19 cellular contexts compared by ENCODE assay signal in genomic region chr20:10337291-10337690, GRCh38.
DNase-seq lines count a peak whose midpoint lies in the region; ATAC-seq and TF ChIP-seq lines count a peak whose summit lies in the region.
"Had no signal": no experiment of that assay in that cellular context is flagged by ENCODE, and none has a peak within 500 bp of the region (broad histone marks: within the 10 kb centered on the region; RNA-seq: fewer than 3 reads in every experiment).

No MANE protein-coding gene starts in this region.

- DNase-seq in AG10803 (ENCODE audit: low read depth): peak; percentile 51
- peak; percentile 52 for DNase-seq in LHCN-M2 (ENCODE audit: low read depth)
- DNase-seq in OCI-M1 (lab: John Stamatoyannopoulos, UW): peak; percentile 39
- peak; percentile 65 for DNase-seq in fibroblast of gingiva (ENCODE audit: low read depth)
- no peak for DNase-seq in COLO668 (lab: John Stamatoyannopoulos, UW; ENCODE audit: unreplicated experiment)
- no peak for DNase-seq in NCI-H1048 (lab: John Stamatoyannopoulos, UW)
- no peak for DNase-seq in activated CD4-positive, alpha-beta T cell treated with anti-CD3 and anti-CD28 coated beads, Interleukin-2, amount 50 U/mL, for 1 hour
- DNase-seq: activated B cell treated with CpG ODN at 0.5 μM for 24 hours; activated naive CD8-positive, alpha-beta T cell treated with anti-CD3 and anti-CD28 coated beads, Interleukin-2, amount 50 U/mL, for 24 hours; caudate nucleus; effector CD8-positive, alpha-beta T cell; esophagus squamous epithelium; islet precursor cell; mammary epithelial cell; NCI-H1105 treated with DMSO at 0.1 percent for 48 hours; pancreas; SJCRH30 had no signal

- no peak for ATAC-seq in HG03159 (IDR thresholded peaks at IDR 0.05; ENCODE audit: unreplicated experiment)
- ATAC-seq: activated naive CD8-positive, alpha-beta T cell treated with anti-CD3 and anti-CD28 coated beads, Interleukin-2, amount 50 U/mL, for 24 hours; HCT116; pancreas had no signal

- no peak for TF ChIP-seq CTCF in AG10803 (conservative IDR thresholded peaks at IDR 0.05; ENCODE audit: low read length)

- H3K4me3 ChIP-seq in AG10803 (ENCODE audit: low read length): no peak overlapping the region
- H3K4me3 ChIP-seq: esophagus squamous epithelium, pancreas, SJCRH30 had no signal

Comparison
In these comparisons a context has a peak if more than half of its experiments do, and no peak if none do; other contexts are left out.
1. DNase-seq: peak in AG10803 (single experiment), LHCN-M2 (single experiment), OCI-M1 (single experiment) and fibroblast of gingiva (single experiment); none in COLO668 (single experiment), NCI-H1048 (single experiment) and activated CD4-positive, alpha-beta T cell treated with anti-CD3 and anti-CD28 coated beads, Interleukin-2, amount 50 U/mL, for 1 hour (single experiment).